In genomic region chr17:33628500-33629336, GRCh38 we compare ENCODE assay signal across 30 cellular contexts.
"Had no signal": no experiment of that assay in that cellular context is flagged by ENCODE, and none has a peak within 500 bp of the region (broad histone marks: within the 10 kb centered on the region; RNA-seq: fewer than 3 reads in every experiment).

No MANE protein-coding gene starts in this region.

- ATAC-seq: activated T-cell treated with anti-CD3 and anti-CD28 coated beads, Interleukin-2, amount 50 U/mL, for 72 hours; activated T-helper 17 cell treated with anti-CD3 and anti-CD28 coated beads, Interleukin-2, amount 50 U/mL, for 72 hours; body of pancreas; K562; PC-3 had no signal

- DNase-seq: activated B cell treated with CpG ODN at 0.5 μM for 24 hours; activated CD4-positive, alpha-beta memory T cell treated with anti-CD3 and anti-CD28 coated beads, Interleukin-2, amount 10 ng/mL, durations not matched to agents 7 days and 5 days; activated CD4-positive, alpha-beta T cell treated with anti-CD3 and anti-CD28 coated beads for 1 hour; activated CD4-positive, alpha-beta T cell treated with anti-CD3 and anti-CD28 coated beads for 48 hours; activated effector memory CD4-positive, alpha-beta T cell treated with anti-CD3 and anti-CD28 coated beads, Interleukin-2, amount 50 U/mL, for 16 hours; activated naive CD4-positive, alpha-beta T cell treated with Interleukin-2 at 50 U/mL for 16 hours; activated naive CD8-positive, alpha-beta T cell treated with anti-CD3 and anti-CD28 coated beads, Interleukin-2, amount 10 ng/mL, durations not matched to agents 7 days and 5 days; activated T-cell treated with anti-CD3 and anti-CD28 coated beads, Interleukin-2, amount 50 U/mL, for 1 hour; activated T-cell treated with anti-CD3 and anti-CD28 coated beads, Interleukin-2, amount 50 U/mL, for 72 hours; adrenal gland; body of pancreas; caudate nucleus; NCI-H1048; NCI-H1105 treated with DMSO at 0.1 percent for 48 hours; NCI-H1436; NCI-H1694; NCI-H1930; NCI-H2081 treated with DMSO at 0.1 percent for 48 hours; NCI-H226; NCI-H446 treated with DMSO at 0.1 percent for 48 hours; NCI-H524; PC-3; Peyer's patch; RPMI8226; SW 1271; T-helper 1 cell; T-helper 2 cell; T-helper 9 cell had no signal
